ENCODE assay signal across 25 cellular contexts in genomic region chr13:96860829-96861228, GRCh38.
DNase-seq lines count a peak whose midpoint lies in the region; ATAC-seq, FAIRE-seq and TF ChIP-seq lines count a peak whose summit lies in the region.
"Had no signal": no experiment of that assay in that cellular context is flagged by ENCODE, and none has a peak within 500 bp of the region (broad histone marks: within the 10 kb centered on the region; RNA-seq: fewer than 3 reads in every experiment).

No MANE protein-coding gene starts in this region.

- no peaks in the 10 kb centered on the region for H3K36me3 ChIP-seq in K562 (ENCODE audit: control insufficient read depth, insufficient read depth, low read length)
- H3K36me3 ChIP-seq: BE2C, BLaER1 had no signal

- TF ChIP-seq POLR2A in K562 (conservative IDR thresholded peaks at IDR 0.05) (no peak), erythroblast (IDR thresholded peaks at IDR 0.05; ENCODE audit: low read length) (no peak)

- in situ Hi-C loops in K562 (cut with MboI), result no loop called here

- no peak overlapping the region for H3K4me2 ChIP-seq in K562 (ENCODE audit: insufficient read depth, low read length)
- H3K4me2 ChIP-seq: A549, BLaER1 had no signal

- no peak for TF ChIP-seq RAD21 in K562 (CRISPR knock-in tag; conservative IDR thresholded peaks at IDR 0.05 in 1 of 2, IDR thresholded peaks at IDR 0.05 in 1 of 2)

- H3K4me3 ChIP-seq in K562, result no peak overlapping the region
- H3K4me3 ChIP-seq: A549, BLaER1, GM12878 had no signal

- H2AFZ ChIP-seq in K562 (ENCODE audit: low read depth, low read length), result no peak overlapping the region

- H3K79me2 ChIP-seq in K562 (ENCODE audit: control insufficient read depth, insufficient read depth, low read length), result no peaks in the 10 kb centered on the region

- ATAC-seq in K562 (no peak), GM21423 (IDR thresholded peaks at IDR 0.05; ENCODE audit: unreplicated experiment) (no peak), HG03354 (IDR thresholded peaks at IDR 0.05; ENCODE audit: poor library complexity, severe bottlenecking, unreplicated experiment) (no peak)
- ATAC-seq: A549, GM12878 had no signal

- TF ChIP-seq EP300 in K562 (IDR thresholded peaks at IDR 0.05; ENCODE audit: low read length), result no peak

- BruUV-seq in K562 (replicated peaks; lab: Mats Ljungman, UMichigan), result no TSS peak

- no peak overlapping the region for H3K9ac ChIP-seq in K562 (ENCODE audit: insufficient read depth in 1 of 2, low read depth in 2 of 2, low read length in 2 of 2)
- H3K9ac ChIP-seq: BLaER1 had no signal

- no peak for FAIRE-seq in K562 (lab: Jason Lieb, UNC)
- FAIRE-seq: A549, GM12878, GM12892, GM18507 had no signal

- intact Hi-C loops in K562 (cut with micrococcal nuclease), result no loop called here

- no peaks in the 10 kb centered on the region for H3K9me3 ChIP-seq in K562 (replicated peaks; ENCODE audit: control insufficient read depth, insufficient read depth, low read depth, low read length)
- H3K9me3 ChIP-seq: A549, BE2C had no signal

- POLR2A ChIA-PET in K562 (lab: Yijun Ruan, JAX), result no interaction called here

- no peaks in the 10 kb centered on the region for H3K9me1 ChIP-seq in K562 (ENCODE audit: control insufficient read depth, insufficient read depth, low read length)

- CTCF ChIA-PET in K562 (lab: Yijun Ruan, JAX; ENCODE audit: low intra/inter-chr PET ratio), result no interaction called here

- 0% methylated on average over 2 of the region's 2 CpGs for WGBS in K562 (ENCODE audit: insufficient coverage, low coverage, missing lambda C conversion rate)

- no peaks in the 10 kb centered on the region for H4K20me1 ChIP-seq in K562 (replicated peaks; ENCODE audit: control insufficient read depth, insufficient read depth, low read length)
- H4K20me1 ChIP-seq: BLaER1 had no signal

- no peak overlapping the region for H3K27ac ChIP-seq in K562 (ENCODE audit: extremely low read depth, low read depth, low read length)
- H3K27ac ChIP-seq: 22Rv1, A549, BLaER1 had no signal

- no peaks in the 10 kb centered on the region for H3K27me3 ChIP-seq in K562 (ENCODE audit: control insufficient read depth in 2 of 2, insufficient read depth in 2 of 2, low read length in 2 of 2)
- H3K27me3 ChIP-seq: BE2C, BLaER1 had no signal

- no peak for TF ChIP-seq CTCF in K562 (IDR thresholded peaks at IDR 0.05 in 2 of 3, conservative IDR thresholded peaks at IDR 0.05 in 1 of 3; ENCODE audit: insufficient read depth in 2 of 3, low read depth in 1 of 3, low read length in 3 of 3)

- H3K4me1 ChIP-seq in K562 (replicated peaks in 1 of 2; ENCODE audit: control insufficient read depth in 2 of 2, insufficient read depth in 2 of 2, low read length in 2 of 2), result no peaks in the 10 kb centered on the region
- H3K4me1 ChIP-seq: A549, BE2C, BLaER1 had no signal

- peak; percentile 68 for DNase-seq in OCI-M1 (lab: John Stamatoyannopoulos, UW)
- DNase-seq in K562 (ENCODE audit: extremely low read depth in 1 of 4, low spot score in 3 of 4), result peak in 2 of 4 experiments; percentile 5
- peak; percentile 29 to 31 for DNase-seq in erythroblast (lab: John Stamatoyannopoulos, UW)
- no peak for DNase-seq in SW 1271 (lab: John Stamatoyannopoulos, UW)
- DNase-seq: BE2C; C1 segment of cervical spinal cord; CD4-positive, alpha-beta memory T cell; CD4-positive, CD25-positive, alpha-beta regulatory T cell; CD8-positive, alpha-beta memory T cell; COR-L47; DMS 273 treated with DMSO at 0.1 percent for 48 hours; DMS153; DMS53; DMS79; DND-41; EL; GDM1 had no signal

TF ChIP-seq in K562, 482 proteins besides CTCF, POLR2A, EP300 and RAD21:
- no peak for TF ChIP-seq GATA2 (CRISPR knock-in tag; IDR thresholded peaks at IDR 0.05)
- no peak for TF ChIP-seq ZNF407 (IDR thresholded peaks at IDR 0.05; ENCODE audit: low read depth)
- peak; percentile 51 for TF ChIP-seq TAL1 (IDR thresholded peaks at IDR 0.05)
- 0 out of 2 replicates have a peak, but pooled peaks have one; percentile 7 for TF ChIP-seq CBFA2T3 (IDR thresholded peaks at IDR 0.05)
- peak; percentile 51 for TF ChIP-seq ARID1B (IDR thresholded peaks at IDR 0.05)
- 0 out of 2 replicates have a peak, but pooled peaks have one; percentile 24 for TF ChIP-seq TEAD4 (IDR thresholded peaks at IDR 0.05; ENCODE audit: low read length)
- no peak for TF ChIP-seq TEAD4 (CRISPR knock-in tag; IDR thresholded peaks at IDR 0.05; ENCODE audit: borderline replicate concordance)

Comparison
In these comparisons a context has a peak if more than half of its experiments do, and no peak if none do; other contexts are left out.
1. DNase-seq: peak in OCI-M1 (single experiment) and erythroblast (2 of 2); none in SW 1271 (0 of 2).